Comparison of ENCODE assay signal across 4 cellular contexts in genomic region chr1:232813082-232813481, GRCh38. TPM values are rescaled to one million over a fixed set of nuclear protein-coding genes. Genes with fewer than 3 reads are reported as not detected.
"Had no signal": no experiment of that assay in that cellular context is flagged by ENCODE, and none has a peak within 500 bp of the region (broad histone marks: within the 10 kb centered on the region; RNA-seq: fewer than 3 reads in every experiment).

No MANE protein-coding gene starts in this region.

- H3K4me3 ChIP-seq: GM23338 had no signal

- H2AFZ ChIP-seq: GM23338 had no signal

- DNase-seq: H9, HCEC 1CT had no signal

- ATAC-seq: GM23338 had no signal

- H3K4me2 ChIP-seq: GM23338 had no signal

RNA-seq across cellular contexts. Expression of gene MAP10, which starts 7.9 kb away (rescaled TPM):
- total RNA-seq: HT-29 had no signal
